In genomic region chr10:5428133-5428532, GRCh38 we compare ENCODE assay signal across 1 cellular context.
TF ChIP-seq lines count a peak whose summit lies in the region.

No MANE protein-coding gene starts in this region.

TF ChIP-seq in GM23338, 12 proteins besides CTCF, POLR2A, EP300 and RAD21 (continued from another document):
- TF ChIP-seq REST (IDR thresholded peaks at IDR 0.05; ENCODE audit: unreplicated experiment) (no peak), ZNF462 (CRISPR knock-in tag; IDR thresholded peaks at IDR 0.05) (no peak)
